In the genomic region with DNA sequence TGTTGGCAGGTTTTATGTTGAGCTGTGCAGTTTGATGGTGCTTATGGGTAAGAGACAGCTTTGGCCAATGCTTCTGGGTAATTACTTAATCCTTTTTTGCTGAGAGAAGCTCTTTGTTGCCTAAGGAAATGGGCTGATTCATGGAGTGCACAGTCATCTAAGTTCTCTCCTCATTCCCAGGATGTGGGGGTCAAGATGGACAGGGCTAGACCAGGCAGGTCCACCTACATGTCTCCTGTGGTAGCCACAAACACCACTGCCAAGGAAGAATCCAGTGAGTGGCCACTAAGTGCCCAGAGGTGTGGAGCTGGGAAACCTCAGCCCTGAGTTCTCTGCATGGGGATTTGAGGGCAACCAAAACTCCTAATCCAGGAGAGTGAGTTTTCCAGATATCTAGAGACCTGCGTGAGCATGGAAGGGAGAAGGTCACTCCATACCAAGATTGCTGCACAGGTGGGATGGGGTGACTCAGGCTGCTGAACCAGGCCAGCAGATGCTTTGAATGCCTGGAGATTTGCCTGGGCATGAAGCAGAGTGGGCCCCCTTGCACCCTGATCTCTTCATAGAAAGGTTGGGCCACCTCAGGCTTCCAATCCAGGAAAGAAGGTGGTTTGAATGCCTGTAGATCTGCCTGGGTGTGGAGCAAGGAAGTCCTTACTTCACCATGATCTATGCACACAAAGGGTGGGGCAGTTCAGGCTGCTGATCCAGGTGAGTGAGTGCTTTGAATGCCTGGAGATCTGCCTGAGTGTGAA, we compare ENCODE assay signal across 37 cellular contexts.
"Had no signal": no experiment of that assay in that cellular context is flagged by ENCODE, and none has a peak within 500 bp of the region (broad histone marks: within the 10 kb centered on the region; RNA-seq: fewer than 3 reads in every experiment).

No MANE protein-coding gene starts in this region.

- H3K27me3 ChIP-seq: brain microvascular endothelial cell, cardiac muscle cell, MG63, Peyer's patch, SJCRH30 had no signal

- H3K9me3 ChIP-seq: MG63, Peyer's patch, SJCRH30 had no signal

- DNase-seq: activated CD4-positive, alpha-beta memory T cell treated with anti-CD3 and anti-CD28 coated beads, Interleukin-2, amount 10 ng/mL, durations not matched to agents 7 days and 5 days; activated CD4-positive, alpha-beta T cell treated with anti-CD3 and anti-CD28 coated beads for 1 hour; activated CD4-positive, alpha-beta T cell treated with anti-CD3 and anti-CD28 coated beads for 48 hours; activated CD4-positive, CD25-positive, alpha-beta regulatory T cell; activated CD8-positive, alpha-beta memory T cell treated with anti-CD3 and anti-CD28 coated beads for 24 hours; activated effector memory CD4-positive, alpha-beta T cell treated with anti-CD3 and anti-CD28 coated beads, Interleukin-2, amount 50 U/mL, for 16 hours; activated naive CD4-positive, alpha-beta T cell; activated naive CD4-positive, alpha-beta T cell treated with anti-CD3 and anti-CD28 coated beads, Interleukin-2, amount 50 U/mL, for 16 hours; activated naive CD8-positive, alpha-beta T cell treated with anti-CD3 and anti-CD28 coated beads for 36 hours; activated T-cell treated with anti-CD3 and anti-CD28 coated beads, Interleukin-2, amount 50 U/mL, for 1 hour; activated T-cell treated with anti-CD3 and anti-CD28 coated beads, Interleukin-2, amount 50 U/mL, for 72 hours; amniotic stem cell; aorta; brain microvascular endothelial cell; Karpas-422; KBM-7; MG63; NCI-H1048; NCI-H1105 treated with DMSO at 0.1 percent for 48 hours; NCI-H1436; NCI-H1694; NCI-H1930; NCI-H2081 treated with DMSO at 0.1 percent for 48 hours; NCI-H345; NCI-H526; NCI-H748 treated with DMSO at 0.1 percent for 48 hours; NK-92 treated with Interleukin-12 subunit alpha and Interleukin-12 subunit beta, amount 100 ng/mL, for 24 hours; PC-3; Peyer's patch; RPMI8226; SHP77; SJCRH30; T1000; WERI-Rb-1 had no signal

- H3K4me3 Mint-ChIP-seq: activated CD4-positive, alpha-beta memory T cell treated with anti-CD3 and anti-CD28 coated beads, Interleukin-2, amount 10 ng/mL, durations not matched to agents 7 days and 5 days; activated naive CD8-positive, alpha-beta T cell treated with anti-CD3 and anti-CD28 coated beads for 36 hours; activated T-cell treated with anti-CD3 and anti-CD28 coated beads, Interleukin-2, amount 50 U/mL, for 72 hours; activated T-helper 17 cell treated with anti-CD3 and anti-CD28 coated beads, Interleukin-2, amount 50 U/mL, for 72 hours had no signal

- H3K27ac Mint-ChIP-seq: activated CD4-positive, alpha-beta memory T cell treated with anti-CD3 and anti-CD28 coated beads, Interleukin-2, amount 10 ng/mL, durations not matched to agents 7 days and 5 days; activated naive CD8-positive, alpha-beta T cell treated with anti-CD3 and anti-CD28 coated beads for 36 hours; activated T-cell treated with anti-CD3 and anti-CD28 coated beads, Interleukin-2, amount 50 U/mL, for 72 hours; activated T-helper 17 cell treated with anti-CD3 and anti-CD28 coated beads, Interleukin-2, amount 50 U/mL, for 72 hours had no signal

- H3K4me1 ChIP-seq: Peyer's patch, SJCRH30 had no signal

- H3K4me3 ChIP-seq: cardiac muscle cell, MG63, Peyer's patch, SJCRH30, SK-N-MC had no signal

- H3K36me3 ChIP-seq: brain microvascular endothelial cell, cardiac muscle cell, MG63, Peyer's patch, SJCRH30, WERI-Rb-1 had no signal

- H3K27ac ChIP-seq: brain microvascular endothelial cell, cardiac muscle cell, Peyer's patch, SJCRH30, SK-N-MC, WERI-Rb-1 had no signal

- H3K36me3 Mint-ChIP-seq: activated naive CD8-positive, alpha-beta T cell treated with anti-CD3 and anti-CD28 coated beads for 36 hours had no signal

- H3K4me1 Mint-ChIP-seq: activated CD4-positive, alpha-beta memory T cell treated with anti-CD3 and anti-CD28 coated beads, Interleukin-2, amount 10 ng/mL, durations not matched to agents 7 days and 5 days; activated naive CD8-positive, alpha-beta T cell treated with anti-CD3 and anti-CD28 coated beads for 36 hours; activated T-helper 17 cell treated with anti-CD3 and anti-CD28 coated beads, Interleukin-2, amount 50 U/mL, for 72 hours had no signal

- H3K27me3 Mint-ChIP-seq: activated CD4-positive, alpha-beta memory T cell treated with anti-CD3 and anti-CD28 coated beads, Interleukin-2, amount 10 ng/mL, durations not matched to agents 7 days and 5 days; activated naive CD8-positive, alpha-beta T cell treated with anti-CD3 and anti-CD28 coated beads for 36 hours; activated T-helper 17 cell treated with anti-CD3 and anti-CD28 coated beads, Interleukin-2, amount 50 U/mL, for 72 hours had no signal
